In the genomic region with DNA sequence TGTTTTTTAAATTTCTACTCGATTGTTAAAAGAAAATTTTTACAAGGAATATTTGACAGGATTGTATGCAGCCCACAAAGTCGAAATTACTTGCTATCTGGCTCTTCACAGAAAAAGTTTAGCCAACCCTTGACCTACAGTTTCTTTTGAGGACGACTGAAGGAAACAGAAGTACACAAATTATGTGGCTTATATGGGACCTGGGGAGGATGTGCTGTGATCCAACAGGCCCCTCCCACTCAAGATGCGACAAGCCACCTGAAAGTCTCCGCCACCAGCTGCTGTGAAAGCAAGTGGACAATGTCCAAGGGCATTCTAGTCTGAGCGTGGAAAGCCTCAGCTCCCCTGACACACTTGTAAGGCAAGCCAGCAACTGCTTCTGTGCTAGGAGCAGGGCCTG, we compare ENCODE assay signal across 26 cellular contexts. TPM values are rescaled to one million over a fixed set of nuclear protein-coding genes. Genes with fewer than 3 reads are reported as not detected.
DNase-seq lines count a peak whose midpoint lies in the region; ATAC-seq lines count a peak whose summit lies in the region.
"Had no signal": no experiment of that assay in that cellular context is flagged by ENCODE, and none has a peak within 500 bp of the region (broad histone marks: within the 10 kb centered on the region; RNA-seq: fewer than 3 reads in every experiment).

No MANE protein-coding gene starts in this region.

- peak overlapping the region; percentile 50 for H3K27ac Mint-ChIP-seq in activated naive CD8-positive, alpha-beta T cell
- no peak overlapping the region for H3K27ac Mint-ChIP-seq in activated naive CD8-positive, alpha-beta T cell treated with anti-CD3 and anti-CD28 coated beads for 36 hours
- peak overlapping the region in 5 of 6 donors; percentile 53 to 90 (median 78) for H3K27ac Mint-ChIP-seq in naive B cell

- H3K36me3 Mint-ChIP-seq in activated naive CD8-positive, alpha-beta T cell = no peaks in the 10 kb centered on the region
- peaks cover 25% of the 10 kb centered on the region for H3K36me3 Mint-ChIP-seq in activated naive CD8-positive, alpha-beta T cell treated with anti-CD3 and anti-CD28 coated beads for 36 hours
- peaks cover 0 to 18% of the 10 kb centered on the region in 2 donors for H3K36me3 Mint-ChIP-seq in naive B cell
- H3K36me3 Mint-ChIP-seq: natural killer cell treated with Interleukin-12 subunit alpha and Interleukin-12 subunit beta and Interleukin-15 and Interleukin-18, amount 100 ng/mL, for 72 hours had no signal

- peak in 1 of 2 donors; percentile 51 for ATAC-seq in naive B cell (ENCODE audit: low read depth in 2 of 2)
- ATAC-seq in GM21447 (IDR thresholded peaks at IDR 0.05; ENCODE audit: unreplicated experiment) = no peak
- ATAC-seq: natural killer cell treated with Interleukin-12 subunit alpha and Interleukin-12 subunit beta and Interleukin-15 and Interleukin-18, amount 100 ng/mL, for 72 hours; Right ventricle myocardium inferior; SK-N-SH treated with all-trans-retinoic acid at 6 μM for 48 hours; stimulated activated naive CD8-positive, alpha-beta T cell treated with anti-CD3 and anti-CD28 coated beads, Interleukin-15, amount 100 ng/mL, for 72 hours had no signal

- no peak for DNase-seq in activated naive CD8-positive, alpha-beta T cell treated with anti-CD3 and anti-CD28 coated beads for 36 hours
- DNase-seq in naive B cell (no peak), nucleus accumbens (lab: John Stamatoyannopoulos, UW) (no peak)
- DNase-seq in activated effector memory CD4-positive, alpha-beta T cell treated with anti-CD3 and anti-CD28 coated beads, Interleukin-2, amount 50 U/mL, for 16 hours = no peak
- DNase-seq: activated T-cell treated with anti-CD3 and anti-CD28 coated beads for 4 hours; anterior cingulate cortex; C1 segment of cervical spinal cord; colonic mucosa; effector memory CD4-positive, alpha-beta T cell; EL; kidney; midbrain; NCI-H1092; NCI-H187; NCI-H526; NK-92 treated with Interleukin-12 subunit alpha and Interleukin-12 subunit beta, amount 100 ng/mL, for 24 hours; PC-9; stimulated activated naive CD8-positive, alpha-beta T cell treated with anti-CD3 and anti-CD28 coated beads, Interleukin-15, amount 100 ng/mL, for 72 hours; T-helper 9 cell; trophoblast cell had no signal

- H3K27ac ChIP-seq in KOPT-K1 (ENCODE audit: low read depth, low read length, poor library complexity, severe bottlenecking) = peak overlapping the region; percentile 43
- H3K27ac ChIP-seq: colonic mucosa, PC-9 had no signal

- no peaks in the 10 kb centered on the region for H3K9me3 ChIP-seq in KOPT-K1 (ENCODE audit: insufficient read depth, low read length, poor library complexity, severe bottlenecking)
- H3K9me3 ChIP-seq: colonic mucosa had no signal

- H3K27me3 Mint-ChIP-seq in activated naive CD8-positive, alpha-beta T cell = no peaks in the 10 kb centered on the region
- H3K27me3 Mint-ChIP-seq in activated naive CD8-positive, alpha-beta T cell treated with anti-CD3 and anti-CD28 coated beads for 36 hours = no peaks in the 10 kb centered on the region
- no peaks in the 10 kb centered on the region for H3K27me3 Mint-ChIP-seq in naive B cell
- H3K27me3 Mint-ChIP-seq: natural killer cell treated with Interleukin-12 subunit alpha and Interleukin-12 subunit beta and Interleukin-15 and Interleukin-18, amount 100 ng/mL, for 72 hours; stimulated activated naive CD8-positive, alpha-beta T cell treated with anti-CD3 and anti-CD28 coated beads, Interleukin-15, amount 100 ng/mL, for 72 hours had no signal

- H3K4me1 Mint-ChIP-seq in activated naive CD8-positive, alpha-beta T cell (ENCODE audit: low read depth) = peaks cover 61% of the 10 kb centered on the region
- peaks cover 66% of the 10 kb centered on the region for H3K4me1 Mint-ChIP-seq in activated naive CD8-positive, alpha-beta T cell treated with anti-CD3 and anti-CD28 coated beads for 36 hours
- H3K4me1 Mint-ChIP-seq in naive B cell = peaks cover 50 to 88% (median 73%) of the 10 kb centered on the region in 3 donors

- peaks cover 31% of the 10 kb centered on the region for H3K36me3 ChIP-seq in KOPT-K1 (ENCODE audit: insufficient read depth, low read length)
- H3K36me3 ChIP-seq: colonic mucosa had no signal

- no peak overlapping the region for H3K4me3 Mint-ChIP-seq in activated naive CD8-positive, alpha-beta T cell
- no peak overlapping the region for H3K4me3 Mint-ChIP-seq in activated naive CD8-positive, alpha-beta T cell treated with anti-CD3 and anti-CD28 coated beads for 36 hours
- peak overlapping the region in 4 of 8 donors; percentile 26 to 64 (median 60) for H3K4me3 Mint-ChIP-seq in naive B cell
- H3K4me3 Mint-ChIP-seq: natural killer cell treated with Interleukin-12 subunit alpha and Interleukin-12 subunit beta and Interleukin-15 and Interleukin-18, amount 100 ng/mL, for 72 hours; stimulated activated naive CD8-positive, alpha-beta T cell treated with anti-CD3 and anti-CD28 coated beads, Interleukin-15, amount 100 ng/mL, for 72 hours had no signal

- no peaks in the 10 kb centered on the region for H3K9me3 Mint-ChIP-seq in activated naive CD8-positive, alpha-beta T cell (ENCODE audit: low read depth)
- H3K9me3 Mint-ChIP-seq in activated naive CD8-positive, alpha-beta T cell treated with anti-CD3 and anti-CD28 coated beads for 36 hours = no peaks in the 10 kb centered on the region
- H3K9me3 Mint-ChIP-seq in naive B cell = no peaks in the 10 kb centered on the region
- H3K9me3 Mint-ChIP-seq: natural killer cell treated with Interleukin-12 subunit alpha and Interleukin-12 subunit beta and Interleukin-15 and Interleukin-18, amount 100 ng/mL, for 72 hours; stimulated activated naive CD8-positive, alpha-beta T cell treated with anti-CD3 and anti-CD28 coated beads, Interleukin-15, amount 100 ng/mL, for 72 hours had no signal

RNA-seq across cellular contexts. Expression of a gene that starts 42.4 kb away (rescaled TPM):
- 100 to 1,000 TPM; 103 to 107 TPM for total RNA-seq in activated naive CD8-positive, alpha-beta T cell treated with anti-CD3 and anti-CD28 coated beads for 36 hours
- 10 to 100 TPM; 26.1 to 41.8 (median 31.3) TPM for polyA plus RNA-seq in naive B cell (ENCODE audit: low read depth in 6 of 6)
